5 cellular contexts compared by ENCODE assay signal in genomic region chr17:1307829-1308228, GRCh38. TPM values are rescaled to one million over a fixed set of nuclear protein-coding genes. Genes with fewer than 3 reads are reported as not detected.
"Had no signal": no experiment of that assay in that cellular context is flagged by ENCODE, and none has a peak within 500 bp of the region (broad histone marks: within the 10 kb centered on the region; RNA-seq: fewer than 3 reads in every experiment).

No MANE protein-coding gene starts in this region.

RNA-seq across cellular contexts. Expression of gene TRARG1, which starts 28.4 kb away (rescaled TPM):
- total RNA-seq: GM23248, H4, H7, HT-29, IMR-90 had no signal
- polyA plus RNA-seq: GM23248, IMR-90 had no signal

RNA-seq across cellular contexts. Expression of gene BHLHA9, which starts 37.6 kb away (rescaled TPM):
- total RNA-seq: GM23248, H4, H7, HT-29, IMR-90 had no signal
- polyA plus RNA-seq: GM23248, IMR-90 had no signal
